In genomic region chr12:98002887-98003493, GRCh38 we compare ENCODE assay signal across 2 cellular contexts.
A peak's percentile ranks its signal among the peaks of the same experiment; 100 is the strongest.
TF ChIP-seq lines count a peak whose summit lies in the region.

No MANE protein-coding gene starts in this region.

TF ChIP-seq in GM12878, 131 proteins besides CTCF, POLR2A, EP300 and RAD21 (continued from another document):
- TF ChIP-seq PRDM15 (CRISPR knock-in tag; IDR thresholded peaks at IDR 0.05) (no peak), HCFC1 (IDR thresholded peaks at IDR 0.05; ENCODE audit: low read length) (no peak)

TF ChIP-seq in HepG2, 621 proteins besides CTCF, POLR2A, EP300 and RAD21 (continued from another document and continues in another):
- TF ChIP-seq ZBTB34 (CRISPR knock-in tag; IDR thresholded peaks at IDR 0.05) (no peak), ZFX (CRISPR knock-in tag; IDR thresholded peaks at IDR 0.05; ENCODE audit: low read depth) (no peak), FOXA1 (IDR thresholded peaks at IDR 0.05) (no peak), FOXA1 (CRISPR knock-in tag; IDR thresholded peaks at IDR 0.05) (peak; percentile 25; the same call in 1 of the 2 replicates), PCBP2 (optimal IDR thresholded peaks at IDR 0.05; ENCODE audit: low read depth, low read length, poor library complexity, severe bottlenecking) (peak; percentile 98), CCAR2 (optimal IDR thresholded peaks at IDR 0.05; ENCODE audit: low read depth, low read length) (no peak), HNRNPK (IDR thresholded peaks at IDR 0.05; ENCODE audit: low read depth, low read length, poor library complexity, severe bottlenecking) (peak; percentile 89), ZNF674 (CRISPR knock-in tag; IDR thresholded peaks at IDR 0.05; ENCODE audit: low read depth) (no peak), ZNF574 (CRISPR knock-in tag; IDR thresholded peaks at IDR 0.05) (no peak), HOXA7 (CRISPR knock-in tag; IDR thresholded peaks at IDR 0.05) (no peak), ATF3 (CRISPR knock-in tag; IDR thresholded peaks at IDR 0.05) (no peak), ZNF607 (CRISPR knock-in tag; IDR thresholded peaks at IDR 0.05; ENCODE audit: borderline replicate concordance) (no peak), ZNF558 (CRISPR knock-in tag; IDR thresholded peaks at IDR 0.05; ENCODE audit: borderline replicate concordance) (no peak), MAX (IDR thresholded peaks at IDR 0.05) (no peak), MLXIP (CRISPR knock-in tag; IDR thresholded peaks at IDR 0.05; ENCODE audit: borderline replicate concordance) (no peak), ZBTB44 (CRISPR knock-in tag; IDR thresholded peaks at IDR 0.05) (no peak), GATAD1 (CRISPR knock-in tag; IDR thresholded peaks at IDR 0.05) (no peak), FOXO1 (CRISPR knock-in tag; IDR thresholded peaks at IDR 0.05) (no peak), SMC3 (IDR thresholded peaks at IDR 0.05; ENCODE audit: low read length) (peak; percentile 61; the same call in 1 of the 2 replicates), ZNF639 (CRISPR knock-in tag; conservative IDR thresholded peaks at IDR 0.05) (no peak), MXD3 (CRISPR knock-in tag; IDR thresholded peaks at IDR 0.05) (no peak), TFAP4 (IDR thresholded peaks at IDR 0.05; ENCODE audit: borderline replicate concordance, low read depth) (no peak), ZNF253 (CRISPR knock-in tag; IDR thresholded peaks at IDR 0.05; ENCODE audit: borderline replicate concordance) (no peak), ZNF10 (CRISPR knock-in tag; IDR thresholded peaks at IDR 0.05; ENCODE audit: borderline replicate concordance, low read depth) (no peak), ZNF44 (CRISPR knock-in tag; IDR thresholded peaks at IDR 0.05) (no peak), ZNF12 (CRISPR knock-in tag; IDR thresholded peaks at IDR 0.05) (no peak), NR2F2 (IDR thresholded peaks at IDR 0.05; ENCODE audit: borderline replicate concordance, low read depth) (no peak), FOXA3 (CRISPR knock-in tag; IDR thresholded peaks at IDR 0.05) (peak; percentile 35; the same call in 1 of the 2 replicates), STAT5B (CRISPR knock-in tag; IDR thresholded peaks at IDR 0.05) (no peak), ZNF264 (CRISPR knock-in tag; IDR thresholded peaks at IDR 0.05) (no peak), MATR3 (CRISPR knock-in tag; IDR thresholded peaks at IDR 0.05) (no peak), RFX5 (IDR thresholded peaks at IDR 0.05; ENCODE audit: low read depth, low read length) (no peak), RORA (CRISPR knock-in tag; IDR thresholded peaks at IDR 0.05) (no peak), ZNF280B (CRISPR knock-in tag; IDR thresholded peaks at IDR 0.05; ENCODE audit: borderline replicate concordance) (no peak), ZNF142 (CRISPR knock-in tag; IDR thresholded peaks at IDR 0.05) (no peak), ZNF367 (CRISPR knock-in tag; IDR thresholded peaks at IDR 0.05; ENCODE audit: borderline replicate concordance) (no peak), ZNF256 (CRISPR knock-in tag; conservative IDR thresholded peaks at IDR 0.05) (no peak), ZBTB1 (CRISPR knock-in tag; IDR thresholded peaks at IDR 0.05; ENCODE audit: borderline replicate concordance) (no peak), RBAK (CRISPR knock-in tag; IDR thresholded peaks at IDR 0.05) (no peak), TFDP2 (CRISPR knock-in tag; IDR thresholded peaks at IDR 0.05) (peak; percentile 54)
